ENCODE assay signal across 7 cellular contexts in genomic region chr15:90184119-90184785, GRCh38. TPM values are rescaled to one million over a fixed set of nuclear protein-coding genes. Genes with fewer than 3 reads are reported as not detected.
DNase-seq lines count a peak whose midpoint lies in the region; ATAC-seq and TF ChIP-seq lines count a peak whose summit lies in the region.

No MANE protein-coding gene starts in this region.

- no peak overlapping the region for H3K27ac Mint-ChIP-seq in GM23338
- H3K27ac Mint-ChIP-seq in activated B cell treated with CpG ODN at 0.5 μM for 24 hours: peak overlapping the region; percentile 87
- no peak overlapping the region for H3K27ac Mint-ChIP-seq in natural killer cell

- ATAC-seq in GM23338 (peak; percentile 47), activated B cell treated with CpG ODN at 0.5 μM for 24 hours (ENCODE audit: low read depth) (peak; percentile 45), natural killer cell (peak in 1 of 3 donors; percentile 45)

- peaks cover 22% of the 10 kb centered on the region for H3K4me1 ChIP-seq in GM23338 (ENCODE audit: insufficient read depth)
- no peaks in the 10 kb centered on the region for H3K4me1 ChIP-seq in urinary bladder (ENCODE audit: insufficient read depth)

- intact Hi-C loops in activated B cell treated with CpG ODN at 0.5 μM for 24 hours (cut with micrococcal nuclease): loop anchor here (1.0 to 2.0 kb wide), 3 partner anchors 8 to 35 kb away; partner anchors contain the start of gene SEMA4B
- intact Hi-C loops in natural killer cell (cut with micrococcal nuclease): no loop called here

- peak; percentile 81 for DNase-seq in GM12864 (ENCODE audit: low read depth)
- peak; percentile 52 for DNase-seq in GM23338 (ENCODE audit: low spot score)
- peak; percentile 87 for DNase-seq in M059J (ENCODE audit: low read depth)
- no peak for DNase-seq in activated B cell treated with CpG ODN at 0.5 μM for 24 hours
- peak; percentile 76 for DNase-seq in fibroblast of gingiva (ENCODE audit: low read depth)
- no peak for DNase-seq in natural killer cell

- H3K4me2 ChIP-seq in GM23338: peak overlapping the region; percentile 96; the same call in 1 of the 2 replicates

- no peak for TF ChIP-seq CTCF in GM12864 (IDR thresholded peaks at IDR 0.05; ENCODE audit: low read depth, low read length, missing control alignments)
- TF ChIP-seq CTCF in GM23338 (conservative IDR thresholded peaks at IDR 0.05; ENCODE audit: low read depth in 2 of 2): peak in 1 of 2 experiments; percentile 17; a peak in 1 of 4 replicates
- no peak for TF ChIP-seq CTCF in activated B cell treated with CpG ODN at 0.5 μM for 24 hours (IDR thresholded peaks at IDR 0.05)
- no peak for TF ChIP-seq CTCF in natural killer cell (IDR thresholded peaks at IDR 0.05)

- H3K36me3 ChIP-seq in GM23338 (ENCODE audit: insufficient read depth) (no peaks in the 10 kb centered on the region), urinary bladder (ENCODE audit: insufficient read depth) (no peaks in the 10 kb centered on the region)

- POLR2A ChIA-PET in activated B cell treated with CpG ODN at 0.5 μM for 24 hours (lab: Charles Lee): interaction anchor here (0.9 to 13.0 kb wide), 7 partner anchors 9 to 53 kb away, joined by 3 to 248 read pairs (median 6); partner anchors contain the start of genes CIB1, GDPGP1 and SEMA4B

- no peaks in the 10 kb centered on the region for H3K79me2 ChIP-seq in GM23338 (replicated peaks; ENCODE audit: insufficient read depth)

- CTCF ChIA-PET in activated B cell treated with CpG ODN at 0.5 μM for 24 hours (lab: Charles Lee): interaction anchor here (0.6 to 10.1 kb wide), 5 partner anchors 12 to 485 kb away, joined by 3 to 130 read pairs (median 3); no protein-coding TSS in a partner anchor

- peaks cover 11% of the 10 kb centered on the region for H3F3A ChIP-seq in GM23338 (replicated peaks; ENCODE audit: low read depth)

- H2AFZ ChIP-seq in GM23338: peak overlapping the region; percentile 87

- peak overlapping the region; percentile 74 for H3K4me3 ChIP-seq in GM12864 (ENCODE audit: low read depth, low read length)
- H3K4me3 ChIP-seq in GM23338: peak overlapping the region; percentile 62
- H3K4me3 ChIP-seq in urinary bladder (ENCODE audit: low read depth, low read length): peak overlapping the region; percentile 71

- 12% methylated on average over 27 of the region's 27 CpGs for WGBS in urinary bladder

- H3K36me3 Mint-ChIP-seq in GM23338 (ENCODE audit: low read depth): no peaks in the 10 kb centered on the region
- H3K36me3 Mint-ChIP-seq in activated B cell treated with CpG ODN at 0.5 μM for 24 hours (ENCODE audit: low read depth): peaks cover 9% of the 10 kb centered on the region
- no peaks in the 10 kb centered on the region for H3K36me3 Mint-ChIP-seq in natural killer cell

- H3K4me3 Mint-ChIP-seq in GM23338 (peak overlapping the region; percentile 64), activated B cell treated with CpG ODN at 0.5 μM for 24 hours (peak overlapping the region; percentile 90), natural killer cell (peak overlapping the region; percentile 71)

- H3K9me2 ChIP-seq in GM23338 (ENCODE audit: insufficient read depth): no peaks in the 10 kb centered on the region

- no peaks in the 10 kb centered on the region for H3K27me3 ChIP-seq in GM23338 (ENCODE audit: insufficient read depth)

- H4K20me1 ChIP-seq in GM23338 (replicated peaks; ENCODE audit: insufficient read depth): no peaks in the 10 kb centered on the region

- H3K4me1 Mint-ChIP-seq in GM23338 (peaks cover 31% of the 10 kb centered on the region), activated B cell treated with CpG ODN at 0.5 μM for 24 hours (peaks cover 73% of the 10 kb centered on the region), natural killer cell (peaks cover 9 to 11% of the 10 kb centered on the region in 2 donors)

- H3K9me3 Mint-ChIP-seq in GM23338: no peaks in the 10 kb centered on the region
- no peaks in the 10 kb centered on the region for H3K9me3 Mint-ChIP-seq in activated B cell treated with CpG ODN at 0.5 μM for 24 hours
- no peaks in the 10 kb centered on the region for H3K9me3 Mint-ChIP-seq in natural killer cell

- H3K27ac ChIP-seq in GM23338 (ENCODE audit: low read depth): no peak overlapping the region
- H3K27ac ChIP-seq in urinary bladder (ENCODE audit: low read depth): peak overlapping the region; percentile 93

- H3K27me3 Mint-ChIP-seq in GM23338 (ENCODE audit: insufficient read depth, low read depth, poor library complexity) (peaks cover 5% of the 10 kb centered on the region), activated B cell treated with CpG ODN at 0.5 μM for 24 hours (no peaks in the 10 kb centered on the region), natural killer cell (ENCODE audit: low read depth in 2 of 2) (peaks cover 0 to 4% of the 10 kb centered on the region in 2 donors)

TF ChIP-seq in GM23338, 12 proteins besides CTCF, POLR2A, EP300 and RAD21 (continues in another document):
- no peak for TF ChIP-seq EZH2 (IDR thresholded peaks at IDR 0.05; ENCODE audit: low read depth, unreplicated experiment)
- no peak for TF ChIP-seq POLR2AphosphoS5 (IDR thresholded peaks at IDR 0.05; ENCODE audit: low read depth)
- no peak for TF ChIP-seq NANOG (IDR thresholded peaks at IDR 0.05; ENCODE audit: borderline replicate concordance)
- no peak for TF ChIP-seq CREB1 (CRISPR knock-in tag; IDR thresholded peaks at IDR 0.05; ENCODE audit: low read depth)
- TF ChIP-seq ZNF331 (CRISPR knock-in tag; IDR thresholded peaks at IDR 0.05; ENCODE audit: low read depth): no peak
- no peak for TF ChIP-seq JUNB (IDR thresholded peaks at IDR 0.05; ENCODE audit: unreplicated experiment)
- no peak for TF ChIP-seq EZH2phosphoT487 (IDR thresholded peaks at IDR 0.05; ENCODE audit: unreplicated experiment)

RNA-seq across cellular contexts. Expression of gene SEMA4B, which starts 16.9 kb away (rescaled TPM):
- total RNA-seq in GM23338 (2014; rRNA removed; shearing (Covaris generic)): 41.2 and 48.2 TPM in 2 replicates
- 16.7 and 19.5 TPM in 2 replicates for polyA plus RNA-seq in GM23338 (2016; fragmentation: Nextera tagmentation; extraction: Ambion mirVana)
- total RNA-seq in M059J (2014; rRNA removed; shearing (Covaris generic)): 12.4 and 27.2 TPM in 2 replicates
- total RNA-seq in activated B cell treated with CpG ODN at 0.5 μM for 24 hours: 68.1 and 85.1 TPM in 2 replicates
- 10 to 100 TPM; 13.1 to 28.1 (median 25.0) TPM for total RNA-seq in natural killer cell
- 39.3 TPM for total RNA-seq in urinary bladder
- 60.8 TPM for polyA plus RNA-seq in urinary bladder

RNA-seq across cellular contexts. Expression of gene CIB1, which starts 49.5 kb away (rescaled TPM):
- total RNA-seq in GM23338 (2014; rRNA removed; shearing (Covaris generic)): 9.8 and 11.2 TPM in 2 replicates
- polyA plus RNA-seq in GM23338 (2016; fragmentation: Nextera tagmentation; extraction: Ambion mirVana): 33.5 and 35.9 TPM in 2 replicates
- total RNA-seq in M059J (2014; rRNA removed; shearing (Covaris generic)): 45.1 and 51.4 TPM in 2 replicates
- total RNA-seq in activated B cell treated with CpG ODN at 0.5 μM for 24 hours: 96.6 and 105 TPM in 2 replicates
- 100 to 1,000 TPM; 136 to 209 (median 154) TPM for total RNA-seq in natural killer cell
- total RNA-seq in urinary bladder: 17.9 TPM
- polyA plus RNA-seq in urinary bladder: 84.7 TPM

RNA-seq across cellular contexts. Expression of gene GDPGP1, which starts 49.8 kb away (rescaled TPM):
- total RNA-seq in GM23338 (2014; rRNA removed; shearing (Covaris generic)): 1.2 and 3.8 TPM in 2 replicates
- polyA plus RNA-seq in GM23338 (2016; fragmentation: Nextera tagmentation; extraction: Ambion mirVana) (0.52 and 0.61 TPM in 2 replicates), urinary bladder (3.6 TPM)
- total RNA-seq in M059J (2014; rRNA removed; shearing (Covaris generic)): 3.5 and 11.2 TPM in 2 replicates
- total RNA-seq in activated B cell treated with CpG ODN at 0.5 μM for 24 hours (6.1 and 6.2 TPM in 2 replicates), natural killer cell (10 to 100 TPM in 1 of 3 donors, 1 to 10 TPM in 2; 7.8 to 11.1 (median 9.5) TPM), urinary bladder (6.6 TPM)

Comparison
In these comparisons a context has a peak if more than half of its experiments do, and no peak if none do; other contexts are left out.
1. DNase-seq: peak in GM12864 (single experiment), GM23338 (single experiment), M059J (single experiment) and fibroblast of gingiva (single experiment); none in activated B cell treated with CpG ODN at 0.5 μM for 24 hours (single experiment) and natural killer cell (single experiment).
2. Peak in every context shown above with its lines, with median percentiles within 50 percentile points of each other: H3K4me3 ChIP-seq and H3K4me3 Mint-ChIP-seq.